Comparison of ENCODE assay signal across 23 cellular contexts in genomic region chr2:56537756-56538155, GRCh38.
A peak's percentile ranks its signal among the peaks of the same experiment; 100 is the strongest.
DNase-seq lines count a peak whose midpoint lies in the region; ATAC-seq, FAIRE-seq and TF ChIP-seq lines count a peak whose summit lies in the region.
"Had no signal": no experiment of that assay in that cellular context is flagged by ENCODE, and none has a peak within 500 bp of the region (broad histone marks: within the 10 kb centered on the region; RNA-seq: fewer than 3 reads in every experiment).

No MANE protein-coding gene starts in this region.

- no peak for FAIRE-seq in astrocyte (lab: Jason Lieb, UNC)
- FAIRE-seq: A549, G401.6, GM12892, GM19239 had no signal

- H3K79me2 ChIP-seq in SK-N-SH (ENCODE audit: insufficient read depth) (peaks cover 9% of the 10 kb centered on the region), astrocyte (ENCODE audit: insufficient read depth, low read length) (no peaks in the 10 kb centered on the region)

- H3K9me3 Mint-ChIP-seq in HFFc6 (peaks cover 7% of the 10 kb centered on the region), astrocyte (ENCODE audit: unreplicated experiment) (peaks cover 2% of the 10 kb centered on the region)

- TF ChIP-seq CTCF in HFFc6 (IDR thresholded peaks at IDR 0.05) (no peak), SK-N-SH (IDR thresholded peaks at IDR 0.05) (no peak), astrocyte (IDR thresholded peaks at IDR 0.05; ENCODE audit: insufficient read depth, low read depth, low read length) (no peak)

- WGBS in SK-N-SH (ENCODE audit: low lambda C conversion rate): 11% methylated on average over 3 of the region's 3 CpGs

- H3K27me3 ChIP-seq in SK-N-SH (ENCODE audit: insufficient read depth) (no peaks in the 10 kb centered on the region), astrocyte (ENCODE audit: insufficient read depth, low read length) (no peaks in the 10 kb centered on the region)

- H3K27ac Mint-ChIP-seq in HFFc6 (peak overlapping the region; percentile 46; the same call in 1 of the 2 replicates), astrocyte (ENCODE audit: unreplicated experiment) (no peak overlapping the region)
- H3K27ac Mint-ChIP-seq: CD4-positive, alpha-beta memory T cell; GM23338; H9 had no signal

- H4K20me1 ChIP-seq in SK-N-SH (ENCODE audit: insufficient read depth) (no peaks in the 10 kb centered on the region), astrocyte (ENCODE audit: insufficient read depth, low read length) (no peaks in the 10 kb centered on the region)

- H3K4me1 ChIP-seq in SK-N-SH (ENCODE audit: control insufficient read depth in 1 of 2, insufficient read depth in 2 of 2, low read depth in 1 of 2, low read length in 1 of 2): peaks cover 0 to 12% of the 10 kb centered on the region in 2 experiments; a peak in 1 of 4 replicates
- no peaks in the 10 kb centered on the region for H3K4me1 ChIP-seq in astrocyte (ENCODE audit: insufficient read depth, low read length)
- H3K4me1 ChIP-seq: A549 had no signal

- H3K36me3 ChIP-seq in SK-N-SH (replicated peaks in 1 of 2; ENCODE audit: control insufficient read depth in 1 of 2, insufficient read depth in 2 of 2, low read length in 1 of 2) (no peaks in the 10 kb centered on the region), astrocyte (ENCODE audit: insufficient read depth, low read length) (no peaks in the 10 kb centered on the region)

- no peak for DNase-seq in HFFc6
- no peak for DNase-seq in SK-N-SH
- peak; percentile 18 for DNase-seq in astrocyte (ENCODE audit: low read depth)
- no peak for DNase-seq in Ammon's horn (ENCODE audit: low spot score)
- DNase-seq: 8988T; ACHN; AML-193; C1 segment of cervical spinal cord; Calu3; CD4-positive, alpha-beta memory T cell; COR-L47; DMS53; DMS79 treated with DMSO at 0.1 percent for 48 hours; H9 had no signal

- H3K36me3 Mint-ChIP-seq in HFFc6 (ENCODE audit: low read depth) (peaks cover 14% of the 10 kb centered on the region), astrocyte (ENCODE audit: low read depth, unreplicated experiment) (no peaks in the 10 kb centered on the region)
- H3K36me3 Mint-ChIP-seq: CD4-positive, alpha-beta memory T cell had no signal

- H3K9ac ChIP-seq in SK-N-SH (no peak overlapping the region), astrocyte (ENCODE audit: low read length) (no peak overlapping the region)

- H3K4me3 Mint-ChIP-seq in HFFc6 (peak overlapping the region; percentile 4; the same call in 1 of the 2 replicates), astrocyte (ENCODE audit: unreplicated experiment) (no peak overlapping the region)
- H3K4me3 Mint-ChIP-seq: CD4-positive, alpha-beta memory T cell; GM23338; H9 had no signal

- peak overlapping the region; percentile 17; the same call in 1 of the 2 replicates for H3K4me2 ChIP-seq in SK-N-SH
- H3K4me2 ChIP-seq in astrocyte (ENCODE audit: low read length): no peak overlapping the region
- H3K4me2 ChIP-seq: A549, GM23338 had no signal

- CTCF ChIA-PET in SK-N-SH (lab: Yijun Ruan, JAX): interaction anchor here (1.0 kb wide), 1 partner anchor 818 kb away, joined by 3 read pairs; no protein-coding TSS in a partner anchor

- H3K27me3 Mint-ChIP-seq in HFFc6 (ENCODE audit: insufficient read depth): no peaks in the 10 kb centered on the region
- H3K27me3 Mint-ChIP-seq in astrocyte (ENCODE audit: low read depth, unreplicated experiment): no peaks in the 10 kb centered on the region
- H3K27me3 Mint-ChIP-seq: CD4-positive, alpha-beta memory T cell had no signal

- peaks cover 81% of the 10 kb centered on the region for H3F3A ChIP-seq in SK-N-SH (replicated peaks; ENCODE audit: insufficient read depth)

- H3K9me3 ChIP-seq in SK-N-SH (no peaks in the 10 kb centered on the region), astrocyte (ENCODE audit: insufficient read depth, low read depth, low read length) (no peaks in the 10 kb centered on the region)
- H3K9me3 ChIP-seq: A549 had no signal

- no peaks in the 10 kb centered on the region for H3K9me2 ChIP-seq in SK-N-SH

- no peak for ATAC-seq in GM21528 (IDR thresholded peaks at IDR 0.05; ENCODE audit: low FRiP score, unreplicated experiment)
- no peak for ATAC-seq in GM19035 (IDR thresholded peaks at IDR 0.05; ENCODE audit: unreplicated experiment)
- no peak for ATAC-seq in HG02623 (IDR thresholded peaks at IDR 0.05; ENCODE audit: unreplicated experiment)
- ATAC-seq: A549, GM23338, HCT116 had no signal

- H3K4me1 Mint-ChIP-seq in HFFc6 (ENCODE audit: low read depth) (peaks cover 76% of the 10 kb centered on the region), astrocyte (ENCODE audit: low read depth, unreplicated experiment) (peaks cover 20% of the 10 kb centered on the region)
- H3K4me1 Mint-ChIP-seq: CD4-positive, alpha-beta memory T cell had no signal

- POLR2A ChIA-PET in SK-N-SH (lab: Yijun Ruan, JAX): no interaction called here

- H2AFZ ChIP-seq in SK-N-SH (ENCODE audit: low read depth) (peak overlapping the region; percentile 42; the same call in 1 of the 2 replicates), astrocyte (ENCODE audit: low read depth, low read length) (no peak overlapping the region)
- H2AFZ ChIP-seq: GM23338 had no signal

- peak overlapping the region in 1 of 2 experiments; percentile 38; a peak in 2 of 4 replicates for H3K27ac ChIP-seq in SK-N-SH (ENCODE audit: low read depth in 2 of 2, low read length in 1 of 2)
- no peak overlapping the region for H3K27ac ChIP-seq in astrocyte (ENCODE audit: low read depth, low read length)
- H3K27ac ChIP-seq: A549 had no signal

- peak in 1 of 2 experiments; percentile 27; a peak in 1 of 4 replicates for TF ChIP-seq EP300 in SK-N-SH (IDR thresholded peaks at IDR 0.05; ENCODE audit: borderline replicate concordance in 1 of 2, low read depth in 1 of 2, low read length in 1 of 2)

- TF ChIP-seq RAD21 in SK-N-SH (IDR thresholded peaks at IDR 0.05; ENCODE audit: low read length): no peak

- H3K4me3 ChIP-seq in SK-N-SH (ENCODE audit: low read depth in 2 of 2, low read length in 1 of 2) (no peak overlapping the region), astrocyte (ENCODE audit: insufficient read depth, low read depth, low read length) (no peak overlapping the region)
- H3K4me3 ChIP-seq: A549, GM23338 had no signal

TF ChIP-seq in SK-N-SH, 30 proteins besides CTCF, POLR2A, EP300 and RAD21:
- TF ChIP-seq MEF2A (IDR thresholded peaks at IDR 0.05; ENCODE audit: borderline replicate concordance, low read depth): no peak
- no peak for TF ChIP-seq CHD2 (IDR thresholded peaks at IDR 0.05; ENCODE audit: low read length, partially characterized antibody)
- TF ChIP-seq FOXJ3 (CRISPR knock-in tag; IDR thresholded peaks at IDR 0.05): no peak
- TF ChIP-seq PBX3 (IDR thresholded peaks at IDR 0.05): peak; percentile 69
- TF ChIP-seq USF1 (IDR thresholded peaks at IDR 0.05; ENCODE audit: borderline replicate concordance, low read depth): no peak
- TF ChIP-seq GABPA (IDR thresholded peaks at IDR 0.05; ENCODE audit: low read depth): no peak
- peak; percentile 33; the same call in 1 of the 2 replicates for TF ChIP-seq TCF12 (IDR thresholded peaks at IDR 0.05)
- peak; percentile 16; the same call in 1 of the 2 replicates for TF ChIP-seq NFIC (IDR thresholded peaks at IDR 0.05; ENCODE audit: borderline replicate concordance)
- no peak for TF ChIP-seq ELF1 (IDR thresholded peaks at IDR 0.05)
- TF ChIP-seq TEAD4 (IDR thresholded peaks at IDR 0.05; ENCODE audit: borderline replicate concordance, insufficient read depth): 0 out of 2 replicates have a peak, but pooled peaks have one; percentile 12
- TF ChIP-seq TAF1 (IDR thresholded peaks at IDR 0.05; ENCODE audit: borderline replicate concordance, low read depth, low read length): no peak
- no peak for TF ChIP-seq YY1 (IDR thresholded peaks at IDR 0.05; ENCODE audit: low read depth)
- 0 out of 2 replicates have a peak, but pooled peaks have one; percentile 22 for TF ChIP-seq MAX (IDR thresholded peaks at IDR 0.05; ENCODE audit: low read depth)
- TF ChIP-seq JUND (IDR thresholded peaks at IDR 0.05): 0 out of 2 replicates have a peak, but pooled peaks have one; percentile 30
- no peak for TF ChIP-seq IRF3 (IDR thresholded peaks at IDR 0.05; ENCODE audit: low read depth, low read length)
- TF ChIP-seq FOSL2 (IDR thresholded peaks at IDR 0.05; ENCODE audit: borderline replicate concordance, low read depth): peak; percentile 6; the same call in 1 of the 2 replicates
TF ChIP-seq in SK-N-SH: peak in this region for 7.
